In genomic region chr1:21929951-21930615, GRCh38 we compare ENCODE assay signal across 1 cellular context.
TF ChIP-seq lines count a peak whose summit lies in the region.

No MANE protein-coding gene starts in this region.

TF ChIP-seq in SK-N-SH treated with all-trans-retinoic acid at 6 μM for 48 hours, 23 proteins besides CTCF, POLR2A, EP300 and RAD21 (continued from another document):
- TF ChIP-seq TSHZ2 (CRISPR knock-in tag; IDR thresholded peaks at IDR 0.05), result no peak
- no peak for TF ChIP-seq OSR1 (CRISPR knock-in tag; IDR thresholded peaks at IDR 0.05)
- TF ChIP-seq CREB5 (CRISPR knock-in tag; IDR thresholded peaks at IDR 0.05; ENCODE audit: low read depth), result no peak
